ENCODE assay signal across 32 cellular contexts in the genomic region with DNA sequence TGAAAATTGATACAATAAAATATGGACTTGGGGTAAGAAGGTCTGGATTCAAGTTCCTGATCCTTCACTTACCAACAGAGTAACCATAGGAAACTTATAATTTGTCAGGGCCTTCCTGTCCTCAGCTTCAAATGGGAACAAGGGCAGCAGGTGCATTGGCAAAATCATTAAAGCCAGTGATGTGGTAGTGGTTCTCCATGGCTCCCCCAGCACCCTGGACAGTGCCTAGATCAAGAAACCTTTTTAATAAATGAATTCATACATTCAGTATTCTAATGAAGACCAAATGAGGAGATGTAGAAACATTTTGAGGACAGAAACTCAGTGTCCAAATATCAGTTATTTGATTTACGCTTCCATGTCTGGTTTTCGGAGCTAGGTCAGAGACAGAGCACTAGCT. TPM values are rescaled to one million over a fixed set of nuclear protein-coding genes. Genes with fewer than 3 reads are reported as not detected.
"Had no signal": no experiment of that assay in that cellular context is flagged by ENCODE, and none has a peak within 500 bp of the region (broad histone marks: within the 10 kb centered on the region; RNA-seq: fewer than 3 reads in every experiment).

No MANE protein-coding gene starts in this region.

- H3K4me1 Mint-ChIP-seq: stimulated activated effector memory CD8-positive, alpha-beta T cell treated with anti-CD3 and anti-CD28 coated beads, Interleukin-12 subunit alpha, Interleukin-12 subunit beta, amount 100 ng/mL, for 72 hours; stimulated activated memory B cell treated with anti-CD40 and anti-IgM and Interleukin-4, amounts not matched to agents 10 μg/mL and 1 μg/mL and 100 μg/mL, for 72 hours; stimulated activated naive B cell treated with anti-CD40 and anti-IgM and Interleukin-4, amounts not matched to agents 10 μg/mL and 1 μg/mL and 100 μg/mL, for 72 hours; stimulated activated naive CD8-positive, alpha-beta T cell treated with anti-CD3 and anti-CD28 coated beads, Interleukin-15, amount 100 ng/mL, for 72 hours had no signal

- H3K4me3 ChIP-seq: stomach, suprapubic skin, testis, thoracic aorta, thyroid gland, tibial artery, tibial nerve, transverse colon, upper lobe of left lung, upper lobe of right lung, uterus, vagina had no signal

- H3K27ac ChIP-seq: stomach, suprapubic skin, testis, thoracic aorta, thyroid gland, tibial artery, tibial nerve, transverse colon, upper lobe of left lung, upper lobe of right lung, uterus, vagina had no signal

- H3K27me3 Mint-ChIP-seq: stimulated activated naive B cell treated with anti-CD40 and anti-IgM and Interleukin-4, amounts not matched to agents 10 μg/mL and 1 μg/mL and 100 μg/mL, for 72 hours had no signal

- H3K27me3 ChIP-seq: testis, thyroid gland, tibial nerve, upper lobe of left lung, uterus, vagina had no signal

- H3K4me1 ChIP-seq: stomach, suprapubic skin, testis, thyroid gland, tibial artery, tibial nerve, transverse colon, upper lobe of left lung, upper lobe of right lung, uterus, vagina had no signal

- H3K36me3 Mint-ChIP-seq: stimulated activated effector memory CD8-positive, alpha-beta T cell treated with anti-CD3 and anti-CD28 coated beads, Interleukin-12 subunit alpha, Interleukin-12 subunit beta, amount 100 ng/mL, for 72 hours; stimulated activated memory B cell treated with anti-CD40 and anti-IgM and Interleukin-4, amounts not matched to agents 10 μg/mL and 1 μg/mL and 100 μg/mL, for 72 hours; stimulated activated naive B cell treated with anti-CD40 and anti-IgM and Interleukin-4, amounts not matched to agents 10 μg/mL and 1 μg/mL and 100 μg/mL, for 72 hours; type B pancreatic cell had no signal

- DNase-seq: stimulated activated CD4-positive, alpha-beta T cell treated with anti-CD3 and anti-CD28 coated beads, Interleukin-2, amount 100 ng/mL, for 48 hours; stimulated activated CD4-positive, alpha-beta T cell treated with anti-CD3 and anti-CD28 coated beads, Interleukin-4, amount 100 ng/mL, for 1 hour; stimulated activated CD4-positive, alpha-beta T cell treated with anti-CD3 and anti-CD28 coated beads, Interleukin-4, amount 100 ng/mL, for 24 hours; stimulated activated CD4-positive, alpha-beta T cell treated with anti-CD3 and anti-CD28 coated beads, Interleukin-4, amount 100 ng/mL, for 4 hours; stimulated activated CD8-positive, alpha-beta memory T cell treated with anti-CD3 and anti-CD28 coated beads, Interleukin-4, amount 100 ng/mL, for 48 hours; stimulated activated naive B cell treated with anti-CD40 and anti-IgM and Interleukin-4, amounts not matched to agents 10 μg/mL and 1 μg/mL and 100 μg/mL, for 72 hours; stimulated activated naive CD4-positive, alpha-beta T cell; stimulated activated naive CD4-positive, alpha-beta T cell treated with Interleukin-2 at 50 U/mL for 16 hours; stimulated activated naive CD8-positive, alpha-beta T cell treated with anti-CD3 and anti-CD28 coated beads, Interleukin-15, amount 100 ng/mL, for 72 hours; stimulated activated naive CD8-positive, alpha-beta T cell treated with anti-CD3 and anti-CD28 coated beads, Interleukin-15, Interleukin-2, amounts not matched to agents 100 U/mL and 50 U/mL, for 24 hours; stomach; substantia nigra; testis; thyroid gland; tibial artery; transverse colon; trophoblast cell; upper lobe of left lung; upper lobe of right lung; uterus had no signal

- ATAC-seq: stimulated activated effector memory CD8-positive, alpha-beta T cell treated with anti-CD3 and anti-CD28 coated beads, Interleukin-12 subunit alpha, Interleukin-12 subunit beta, amount 100 ng/mL, for 72 hours; stimulated activated memory B cell treated with anti-CD40 and anti-IgM and Interleukin-4, amounts not matched to agents 10 μg/mL and 1 μg/mL and 100 μg/mL, for 72 hours; stimulated activated naive B cell treated with anti-CD40 and anti-IgM and Interleukin-4, amounts not matched to agents 10 μg/mL and 1 μg/mL and 100 μg/mL, for 72 hours; stimulated activated naive CD8-positive, alpha-beta T cell treated with anti-CD3 and anti-CD28 coated beads, Interleukin-15, amount 100 ng/mL, for 72 hours; stimulated activated naive CD8-positive, alpha-beta T cell treated with anti-CD3 and anti-CD28 coated beads, Interleukin-15, Interleukin-2, amounts not matched to agents 100 U/mL and 50 U/mL, for 24 hours; upper lobe of right lung had no signal

- H3K4me3 Mint-ChIP-seq: stimulated activated effector memory CD8-positive, alpha-beta T cell treated with anti-CD3 and anti-CD28 coated beads, Interleukin-12 subunit alpha, Interleukin-12 subunit beta, amount 100 ng/mL, for 72 hours; stimulated activated memory B cell treated with anti-CD40 and anti-IgM and Interleukin-4, amounts not matched to agents 10 μg/mL and 1 μg/mL and 100 μg/mL, for 72 hours; stimulated activated naive B cell treated with anti-CD40 and anti-IgM and Interleukin-4, amounts not matched to agents 10 μg/mL and 1 μg/mL and 100 μg/mL, for 72 hours; stimulated activated naive CD8-positive, alpha-beta T cell treated with anti-CD3 and anti-CD28 coated beads, Interleukin-15, amount 100 ng/mL, for 72 hours; stimulated activated naive CD8-positive, alpha-beta T cell treated with anti-CD3 and anti-CD28 coated beads, Interleukin-15, Interleukin-2, amounts not matched to agents 100 ng/mL and 50 ng/mL, for 24 hours; type B pancreatic cell had no signal

- H3K36me3 ChIP-seq: stomach, suprapubic skin, thoracic aorta, thyroid gland, tibial artery, tibial nerve, transverse colon, upper lobe of left lung, upper lobe of right lung, uterus, vagina had no signal

- H3K27ac Mint-ChIP-seq: stimulated activated effector memory CD8-positive, alpha-beta T cell treated with anti-CD3 and anti-CD28 coated beads, Interleukin-12 subunit alpha, Interleukin-12 subunit beta, amount 100 ng/mL, for 72 hours; stimulated activated memory B cell treated with anti-CD40 and anti-IgM and Interleukin-4, amounts not matched to agents 10 μg/mL and 1 μg/mL and 100 μg/mL, for 72 hours; stimulated activated naive B cell treated with anti-CD40 and anti-IgM and Interleukin-4, amounts not matched to agents 10 μg/mL and 1 μg/mL and 100 μg/mL, for 72 hours; stimulated activated naive CD8-positive, alpha-beta T cell treated with anti-CD3 and anti-CD28 coated beads, Interleukin-15, Interleukin-2, amounts not matched to agents 100 ng/mL and 50 ng/mL, for 24 hours; type B pancreatic cell had no signal

- H3K9me3 ChIP-seq: testis, thoracic aorta, thyroid gland, uterus, vagina had no signal

RNA-seq across cellular contexts. Expression of gene SPATA19, which starts 51.1 kb away (rescaled TPM):
- total RNA-seq: stomach, subcutaneous adipose tissue, suprapubic skin, temporal lobe, thoracic aorta, tibial nerve, transverse colon, upper lobe of left lung, upper lobe of right lung, ureter, urinary bladder, uterus, vagina had no signal
- polyA plus RNA-seq: urinary bladder had no signal
